Comparison of ENCODE assay signal across 8 cellular contexts in genomic region chr6:159730277-159730676, GRCh38. TPM values are rescaled to one million over a fixed set of nuclear protein-coding genes. Genes with fewer than 3 reads are reported as not detected.
A peak's percentile ranks its signal among the peaks of the same experiment; 100 is the strongest.
DNase-seq lines count a peak whose midpoint lies in the region; ATAC-seq and TF ChIP-seq lines count a peak whose summit lies in the region.

No MANE protein-coding gene starts in this region.

- H3K27me3 ChIP-seq in DOHH2 (ENCODE audit: control insufficient read depth, low read length), result no peaks in the 10 kb centered on the region
- no peaks in the 10 kb centered on the region for H3K27me3 ChIP-seq in Karpas-422 (ENCODE audit: low read length)
- H3K27me3 ChIP-seq in effector memory CD4-positive, alpha-beta T cell (replicated peaks; ENCODE audit: control insufficient read depth, insufficient read depth, low read length, poor library complexity, severe bottlenecking), result no peaks in the 10 kb centered on the region
- no peaks in the 10 kb centered on the region for H3K27me3 ChIP-seq in osteoblast (ENCODE audit: insufficient read depth, low read length)

- H3F3A ChIP-seq in DOHH2 (ENCODE audit: control insufficient read depth, insufficient read depth), result no peaks in the 10 kb centered on the region; the same call in 1 of the 2 replicates

- no peak for ATAC-seq in HG02623 (IDR thresholded peaks at IDR 0.05; ENCODE audit: unreplicated experiment)

- H3K4me1 ChIP-seq in DOHH2 (ENCODE audit: control insufficient read depth, low read length) (peaks cover 51% of the 10 kb centered on the region), Karpas-422 (ENCODE audit: low read length) (peaks cover 52% of the 10 kb centered on the region), osteoblast (ENCODE audit: insufficient read depth, low read length) (peaks cover 22% of the 10 kb centered on the region)
- H3K4me1 ChIP-seq in effector memory CD4-positive, alpha-beta T cell (ENCODE audit: control insufficient read depth, insufficient read depth, low read length, poor library complexity, severe bottlenecking), result peaks cover 36% of the 10 kb centered on the region

- H3K36me3 ChIP-seq in DOHH2 (ENCODE audit: control insufficient read depth, low read length) (peaks cover 72% of the 10 kb centered on the region), Karpas-422 (ENCODE audit: insufficient read depth, low read length) (peaks cover 36% of the 10 kb centered on the region), osteoblast (ENCODE audit: insufficient read depth, low read length) (peaks cover 6% of the 10 kb centered on the region)
- peaks cover 6% of the 10 kb centered on the region for H3K36me3 ChIP-seq in effector memory CD4-positive, alpha-beta T cell (ENCODE audit: control insufficient read depth, insufficient read depth, low read length)

- H3K27ac ChIP-seq in DOHH2 (ENCODE audit: low read depth, low read length), result no peak overlapping the region
- H3K27ac ChIP-seq in Karpas-422 (ENCODE audit: low read length), result peak overlapping the region; percentile 72; the same call in 1 of the 2 replicates
- peak overlapping the region; percentile 44 for H3K27ac ChIP-seq in effector memory CD4-positive, alpha-beta T cell (ENCODE audit: insufficient read depth, low read length, poor library complexity, severe bottlenecking)
- peak overlapping the region; percentile 25 for H3K27ac ChIP-seq in osteoblast (ENCODE audit: low read depth, low read length)

- peak overlapping the region; percentile 70 for H3K4me2 ChIP-seq in DOHH2 (ENCODE audit: low read length)
- peak overlapping the region; percentile 83 for H3K4me2 ChIP-seq in Karpas-422 (ENCODE audit: low read depth, low read length, poor library complexity, severe bottlenecking)
- H3K4me2 ChIP-seq in osteoblast (ENCODE audit: insufficient read depth, low read length), result peak overlapping the region; percentile 97

- peak overlapping the region; percentile 81 for H3K4me3 ChIP-seq in DOHH2 (ENCODE audit: low read length)
- H3K4me3 ChIP-seq in Karpas-422 (ENCODE audit: low read length), result 0 out of 2 replicates have a peak overlapping the region, but pooled peaks have one; percentile 88
- H3K4me3 ChIP-seq in effector memory CD4-positive, alpha-beta T cell (ENCODE audit: insufficient read depth, low read depth, low read length, poor library complexity, severe bottlenecking), result no peak overlapping the region
- H3K4me3 ChIP-seq in osteoblast (ENCODE audit: insufficient read depth, low read length), result no peak overlapping the region

- H3K79me2 ChIP-seq in DOHH2 (ENCODE audit: control insufficient read depth, low read length) (peaks cover 98% of the 10 kb centered on the region), Karpas-422 (ENCODE audit: low read length) (peaks cover 92% of the 10 kb centered on the region), osteoblast (ENCODE audit: insufficient read depth, low read length) (peaks cover 96% of the 10 kb centered on the region)

- TF ChIP-seq CTCF in DOHH2 (IDR thresholded peaks at IDR 0.05; ENCODE audit: low read depth, low read length, poor library complexity, severe bottlenecking) (no peak), osteoblast (IDR thresholded peaks at IDR 0.05; ENCODE audit: extremely low read depth, low read depth, low read length) (no peak)

- H3K9me2 ChIP-seq in DOHH2 (replicated peaks; ENCODE audit: control insufficient read depth, low read length), result no peaks in the 10 kb centered on the region
- no peaks in the 10 kb centered on the region for H3K9me2 ChIP-seq in Karpas-422 (replicated peaks; ENCODE audit: insufficient read depth, low read length)

- no peaks in the 10 kb centered on the region for H3K9me3 ChIP-seq in DOHH2 (ENCODE audit: control insufficient read depth, insufficient read depth, low read length)
- H3K9me3 ChIP-seq in Karpas-422 (ENCODE audit: low read length), result no peaks in the 10 kb centered on the region
- H3K9me3 ChIP-seq in effector memory CD4-positive, alpha-beta T cell (ENCODE audit: control insufficient read depth, low read length), result no peaks in the 10 kb centered on the region
- no peaks in the 10 kb centered on the region for H3K9me3 ChIP-seq in osteoblast (ENCODE audit: low read depth, low read length)

- no peak overlapping the region for H3K9ac ChIP-seq in Karpas-422 (ENCODE audit: low read length)

- DNase-seq in Karpas-422 (no peak), osteoblast (ENCODE audit: insufficient read length, low spot score, missing footprints) (peak; percentile 41), cortex of kidney (lab: John Stamatoyannopoulos, UW) (no peak), iPS-NIHi7 (ENCODE audit: extremely low spot score) (no peak)
- no peak for DNase-seq in effector memory CD4-positive, alpha-beta T cell
- DNase-seq in stimulated activated CD4-positive, alpha-beta T cell treated with anti-CD3 and anti-CD28 coated beads, Interleukin-4, amount 100 ng/mL, for 24 hours, result no peak

- H4K20me1 ChIP-seq in DOHH2 (ENCODE audit: control insufficient read depth, insufficient read depth, low read depth, low read length) (peaks cover 45% of the 10 kb centered on the region), Karpas-422 (ENCODE audit: insufficient read depth, low read depth, low read length) (peaks cover 64% of the 10 kb centered on the region), osteoblast (ENCODE audit: insufficient read depth, low read length) (peaks cover 64% of the 10 kb centered on the region)

- no peak overlapping the region for H2AFZ ChIP-seq in Karpas-422 (ENCODE audit: low read length)
- H2AFZ ChIP-seq in osteoblast (ENCODE audit: low read length), result no peak overlapping the region

RNA-seq across cellular contexts. Expression of gene WTAP, which starts 3.0 kb away (rescaled TPM):
- 86.1 and 87.6 TPM in 2 replicates for total RNA-seq in Karpas-422 (2014; rRNA removed; shearing (Covaris generic); ENCODE audit: low replicate concordance)
- 109 and 119 TPM in 2 replicates for total RNA-seq in osteoblast

RNA-seq across cellular contexts. Expression of gene ACAT2, which starts 31.6 kb away (rescaled TPM):
- total RNA-seq in Karpas-422 (2014; rRNA removed; shearing (Covaris generic); ENCODE audit: low replicate concordance), result 72.9 and 79.7 TPM in 2 replicates
- 41.6 and 53.6 TPM in 2 replicates for total RNA-seq in osteoblast

RNA-seq across cellular contexts. Expression of gene SOD2, which starts 37.2 kb away (rescaled TPM):
- total RNA-seq in Karpas-422 (2014; rRNA removed; shearing (Covaris generic); ENCODE audit: low replicate concordance), result 41.0 and 49.6 TPM in 2 replicates
- total RNA-seq in osteoblast, result 294 and 544 TPM in 2 replicates

RNA-seq across cellular contexts. Expression of gene TCP1, which starts 59.1 kb away (rescaled TPM):
- 223 and 247 TPM in 2 replicates for total RNA-seq in Karpas-422 (2014; rRNA removed; shearing (Covaris generic); ENCODE audit: low replicate concordance)
- 170 and 174 TPM in 2 replicates for total RNA-seq in osteoblast

RNA-seq across cellular contexts. Expression of gene MRPL18, which starts 60.0 kb away (rescaled TPM):
- total RNA-seq in Karpas-422 (2014; rRNA removed; shearing (Covaris generic); ENCODE audit: low replicate concordance), result 50.8 and 105 TPM in 2 replicates
- total RNA-seq in osteoblast, result 47.8 and 53.9 TPM in 2 replicates

Comparison
In these comparisons a context has a peak if more than half of its experiments do, and no peak if none do; other contexts are left out.
1. H3K4me3 ChIP-seq: peak in DOHH2 (single experiment) and Karpas-422 (single experiment); none in effector memory CD4-positive, alpha-beta T cell (single experiment) and osteoblast (single experiment).
2. Peak in every context shown above with its lines, with median percentiles within 50 percentile points of each other: H3K4me2 ChIP-seq.